8 cellular contexts compared by ENCODE assay signal in the genomic region with DNA sequence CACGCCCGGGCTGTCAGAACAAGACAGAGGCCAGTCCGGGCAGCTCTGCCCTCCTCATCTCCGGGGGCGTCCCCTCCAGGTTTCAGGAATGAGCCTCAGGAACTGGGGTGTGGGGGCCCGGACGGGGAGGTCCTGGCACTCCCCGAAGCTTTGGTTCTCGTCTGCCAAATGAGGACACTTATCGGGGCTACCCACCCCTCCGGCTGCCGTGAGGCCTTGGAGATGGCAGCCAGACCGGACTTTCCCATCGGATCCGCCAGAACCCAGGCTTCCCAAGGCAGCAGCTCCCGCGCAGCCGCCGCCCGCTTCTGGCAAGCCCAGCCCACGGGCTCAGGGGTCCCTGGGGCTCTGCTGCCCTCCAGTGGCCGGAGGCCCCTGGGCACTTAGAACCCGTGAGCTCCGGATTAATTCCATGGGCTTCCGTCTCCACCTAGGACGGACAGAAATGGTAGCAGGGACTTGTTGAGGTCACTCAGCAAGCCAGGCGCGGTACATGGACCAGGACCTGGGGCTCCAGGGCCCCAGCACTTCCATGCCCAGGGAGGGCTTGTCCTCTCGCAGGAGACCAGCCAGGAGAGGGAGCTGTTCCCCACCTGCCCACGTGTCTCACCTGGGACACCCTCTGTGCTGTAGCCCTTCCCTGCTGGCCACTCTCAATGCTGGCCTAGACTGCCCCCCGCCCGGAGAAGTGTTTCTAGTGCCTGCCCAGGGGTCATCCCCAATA.
A peak's percentile ranks its signal among the peaks of the same experiment; 100 is the strongest.
DNase-seq lines count a peak whose midpoint lies in the region; ATAC-seq and TF ChIP-seq lines count a peak whose summit lies in the region.

No MANE protein-coding gene starts in this region.

- H3K4me1 Mint-ChIP-seq in brain: peaks cover 73% of the 10 kb centered on the region

- H3K36me3 ChIP-seq in GM06990 (ENCODE audit: control insufficient read depth, insufficient read depth, low read length) (no peaks in the 10 kb centered on the region), iPS-15b (ENCODE audit: control insufficient read depth, insufficient read depth, low read length) (no peaks in the 10 kb centered on the region), skeletal muscle satellite cell (ENCODE audit: insufficient read depth, low read length) (no peaks in the 10 kb centered on the region)

- peaks cover 11% of the 10 kb centered on the region for H3K4me1 ChIP-seq in iPS-15b (ENCODE audit: control insufficient read depth, insufficient read depth, low read length)
- H3K4me1 ChIP-seq in skeletal muscle satellite cell (ENCODE audit: control insufficient read depth, insufficient read depth, low read length): peaks cover 23% of the 10 kb centered on the region

- H3K9me3 Mint-ChIP-seq in brain: peaks cover 0 to 6% (median 0%) of the 10 kb centered on the region in 5 experiments

- peak overlapping the region in 4 of 5 experiments; percentile 56 to 72 (median 61) for H3K4me3 Mint-ChIP-seq in brain

- H3K27me3 Mint-ChIP-seq in brain: peaks cover 8% of the 10 kb centered on the region

- H3K4me3 ChIP-seq in GM06990 (replicated peaks; ENCODE audit: low read depth, low read length) (peak overlapping the region; percentile 66), iPS-15b (ENCODE audit: low read depth, low read length) (peak overlapping the region; percentile 45), skeletal muscle satellite cell (ENCODE audit: low read length) (peak overlapping the region; percentile 71)

- peak; percentile 98 for TF ChIP-seq CTCF in GM06990 (IDR thresholded peaks at IDR 0.05; ENCODE audit: insufficient read depth, low read length, poor library complexity, severe bottlenecking)
- peak; percentile 99 to 100 for TF ChIP-seq CTCF in brain (conservative IDR thresholded peaks at IDR 0.05)

- H3K36me3 Mint-ChIP-seq in brain: no peaks in the 10 kb centered on the region

- DNase-seq in GM06990 (ENCODE audit: extremely low read depth, insufficient read length) (peak; percentile 86), NCI-H2081 treated with DMSO at 0.1 percent for 48 hours (lab: John Stamatoyannopoulos, UW) (peak; percentile 31), UCSD-AML1 (lab: John Stamatoyannopoulos, UW; ENCODE audit: unreplicated experiment) (peak; percentile 86)

- peak; percentile 74 for ATAC-seq in HG02763 (IDR thresholded peaks at IDR 0.05; ENCODE audit: unreplicated experiment)
- ATAC-seq in GM18517 (IDR thresholded peaks at IDR 0.05; ENCODE audit: unreplicated experiment): no peak

- no peak overlapping the region for H3K9ac ChIP-seq in iPS-15b (ENCODE audit: low read depth, low read length)
- H3K9ac ChIP-seq in skeletal muscle satellite cell (ENCODE audit: low read depth, low read length): peak overlapping the region; percentile 86

- H3K27me3 ChIP-seq in GM06990 (replicated peaks; ENCODE audit: control insufficient read depth, insufficient read depth, low read length): no peaks in the 10 kb centered on the region
- no peaks in the 10 kb centered on the region for H3K27me3 ChIP-seq in iPS-15b (ENCODE audit: control insufficient read depth, insufficient read depth, low read length)
- no peaks in the 10 kb centered on the region for H3K27me3 ChIP-seq in skeletal muscle satellite cell (ENCODE audit: control insufficient read depth, insufficient read depth, low read length)

- no peaks in the 10 kb centered on the region for H3K9me3 ChIP-seq in iPS-15b (ENCODE audit: control insufficient read depth, insufficient read depth, low read length)
- H3K9me3 ChIP-seq in skeletal muscle satellite cell (replicated peaks; ENCODE audit: low read length): no peaks in the 10 kb centered on the region

- H3K27ac Mint-ChIP-seq in brain: peak overlapping the region; percentile 58 to 94 (median 77)

- peak overlapping the region; percentile 89 for H3K4me2 ChIP-seq in skeletal muscle satellite cell (ENCODE audit: low read length)

Comparison
In these comparisons a context has a peak if more than half of its experiments do, and no peak if none do; other contexts are left out.
1. DNase-seq: peak in every context shown above with its lines; median percentile 86 in GM06990; 86 in UCSD-AML1; 31 in NCI-H2081 treated with DMSO at 0.1 percent for 48 hours.